23 cellular contexts compared by ENCODE assay signal in genomic region chr7:2386964-2387669, GRCh38.
"Had no signal": no experiment of that assay in that cellular context is flagged by ENCODE, and none has a peak within 500 bp of the region (broad histone marks: within the 10 kb centered on the region; RNA-seq: fewer than 3 reads in every experiment).

No MANE protein-coding gene starts in this region.

- H3K27ac Mint-ChIP-seq: activated naive CD4-positive, alpha-beta T cell treated with anti-CD3 and anti-CD28 coated beads, Interleukin-2, amount 50 U/mL, for 24 hours; mesothelial cell of epicardium; nephron progenitor cell; T-helper 1 cell treated with Interleukin-12 subunit alpha and Interleukin-12 subunit beta and Interleukin-4 antibody, amounts not matched to agents 30 μg/mL and 1 μg/mL, for 36 hours had no signal

- H3K36me3 ChIP-seq: prostate gland, uterus had no signal

- H3K9me3 Mint-ChIP-seq: activated naive CD4-positive, alpha-beta T cell treated with anti-CD3 and anti-CD28 coated beads, Interleukin-2, amount 50 U/mL, for 24 hours; activated T-cell treated with anti-CD3 and anti-CD28 coated beads, Interleukin-2, amount 50 U/mL, for 4 hours; mesothelial cell of epicardium; nephron progenitor cell; T-helper 1 cell treated with Interleukin-12 subunit alpha and Interleukin-12 subunit beta and Interleukin-4 antibody, amounts not matched to agents 30 μg/mL and 1 μg/mL, for 36 hours had no signal

- H3K4me1 ChIP-seq: ascending aorta, foreskin keratinocyte, prostate gland, uterus had no signal

- H3K4me1 Mint-ChIP-seq: activated naive CD4-positive, alpha-beta T cell treated with anti-CD3 and anti-CD28 coated beads, Interleukin-2, amount 50 U/mL, for 24 hours had no signal

- H3K36me3 Mint-ChIP-seq: activated naive CD4-positive, alpha-beta T cell treated with anti-CD3 and anti-CD28 coated beads, Interleukin-2, amount 50 U/mL, for 24 hours had no signal

- H3K4me3 ChIP-seq: ascending aorta, lung, prostate gland, right atrium auricular region, tibial nerve, uterus had no signal

- H3K9me3 ChIP-seq: ascending aorta, prostate gland, right atrium auricular region, tibial nerve, uterus had no signal

- H3K27me3 Mint-ChIP-seq: activated naive CD4-positive, alpha-beta T cell treated with anti-CD3 and anti-CD28 coated beads, Interleukin-2, amount 50 U/mL, for 24 hours had no signal

- H3K27ac ChIP-seq: ascending aorta, foreskin keratinocyte, prostate gland, right atrium auricular region, tibial nerve, uterus had no signal

- H3K27me3 ChIP-seq: ascending aorta, foreskin keratinocyte, right atrium auricular region, tibial nerve, uterus had no signal

- H3K4me3 Mint-ChIP-seq: activated naive CD4-positive, alpha-beta T cell treated with anti-CD3 and anti-CD28 coated beads, Interleukin-2, amount 50 U/mL, for 24 hours; activated T-cell treated with anti-CD3 and anti-CD28 coated beads, Interleukin-2, amount 50 U/mL, for 4 hours; mesothelial cell of epicardium; nephron progenitor cell; T-helper 1 cell treated with Interleukin-12 subunit alpha and Interleukin-12 subunit beta and Interleukin-4 antibody, amounts not matched to agents 30 μg/mL and 1 μg/mL, for 36 hours had no signal

- ATAC-seq: activated CD4-positive, CD25-positive, alpha-beta regulatory T cell treated with anti-CD3 and anti-CD28 coated beads, Interleukin-2, amount 50 U/mL, for 24 hours; activated T-cell treated with anti-CD3 and anti-CD28 coated beads, Interleukin-2, amount 50 U/mL, for 4 hours; foreskin keratinocyte; left colon; stimulated activated naive CD8-positive, alpha-beta T cell treated with anti-CD3 and anti-CD28 coated beads, Interleukin-15, Interleukin-2, amounts not matched to agents 100 U/mL and 50 U/mL, for 24 hours had no signal

- FAIRE-seq: bronchial epithelial cell had no signal

- DNase-seq: activated CD4-positive, alpha-beta T cell treated with anti-CD3 and anti-CD28 coated beads, Interleukin-2, amount 50 U/mL, for 1 hour; activated CD8-positive, alpha-beta memory T cell treated with anti-CD3 and anti-CD28 coated beads, Interleukin-2, amount 50 U/mL, for 4 hours; activated effector memory CD4-positive, alpha-beta T cell treated with Interleukin-2 at 50 U/mL for 16 hours; activated T-cell treated with anti-CD3 and anti-CD28 coated beads, Interleukin-2, amount 50 U/mL, for 4 hours; foreskin keratinocyte; glutamatergic neuron; hippocampal formation; left colon; nephron progenitor cell; stimulated activated CD4-positive, alpha-beta T cell treated with anti-CD3 and anti-CD28 coated beads, Interleukin-2, amount 100 ng/mL, for 24 hours; stimulated activated naive CD8-positive, alpha-beta T cell treated with anti-CD3 and anti-CD28 coated beads, Interleukin-15, Interleukin-2, amounts not matched to agents 100 U/mL and 50 U/mL, for 24 hours; substantia nigra had no signal
